In the genomic region with DNA sequence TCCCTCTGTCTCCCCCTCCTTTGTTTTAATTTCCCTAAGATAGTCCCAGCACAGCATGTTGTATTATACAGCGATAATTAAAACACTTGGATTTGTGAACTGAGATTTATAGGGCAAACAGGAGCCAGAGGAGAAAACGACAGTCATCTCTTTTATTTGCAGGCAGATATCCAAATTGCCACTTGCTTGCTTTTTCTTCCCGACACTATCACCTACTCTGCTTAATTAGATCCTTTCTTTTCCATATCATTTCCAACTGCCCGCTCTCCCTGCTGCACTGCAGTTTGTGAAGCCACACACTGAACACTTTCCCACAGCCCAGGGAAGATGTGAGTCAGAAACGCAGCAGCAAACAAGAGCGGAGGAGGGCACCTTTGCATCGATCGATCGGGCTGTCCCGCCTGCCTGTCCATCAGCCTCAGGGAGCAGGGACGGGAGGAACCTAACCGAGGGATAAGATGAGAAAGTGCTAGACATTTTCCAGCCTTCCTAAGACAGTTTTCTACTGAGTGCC, we compare ENCODE assay signal across 10 cellular contexts. TPM values are rescaled to one million over a fixed set of nuclear protein-coding genes. Genes with fewer than 3 reads are reported as not detected.
DNase-seq lines count a peak whose midpoint lies in the region; ATAC-seq and TF ChIP-seq lines count a peak whose summit lies in the region.
"Had no signal": no experiment of that assay in that cellular context is flagged by ENCODE, and none has a peak within 500 bp of the region (broad histone marks: within the 10 kb centered on the region; RNA-seq: fewer than 3 reads in every experiment).

No MANE protein-coding gene starts in this region.

- H3K36me3 ChIP-seq in A673 (ENCODE audit: insufficient read depth, low read length, poor library complexity, severe bottlenecking), result no peaks in the 10 kb centered on the region
- H3K36me3 ChIP-seq in naive thymus-derived CD4-positive, alpha-beta T cell (ENCODE audit: control insufficient read depth in 2 of 3, insufficient read depth in 3 of 3, low read length in 3 of 3), result no peaks in the 10 kb centered on the region

- DNase-seq in A673 (ENCODE audit: low spot score), result peak; percentile 47
- peak; percentile 43 for DNase-seq in HEK293T (ENCODE audit: extremely low spot score)
- DNase-seq in iris pigment epithelial cell (ENCODE audit: low read depth), result peak; percentile 88
- DNase-seq in NCI-H2171 (lab: John Stamatoyannopoulos, UW), result no peak
- no peak for DNase-seq in NCI-H82 treated with DMSO at 0.1 percent for 48 hours (lab: John Stamatoyannopoulos, UW; ENCODE audit: unreplicated experiment)
- DNase-seq in naive thymus-derived CD4-positive, alpha-beta T cell, result no peak
- DNase-seq: DND-41, erythroblast had no signal

- peaks cover 4% of the 10 kb centered on the region for H3K9me3 ChIP-seq in A673 (ENCODE audit: low read depth, low read length, poor library complexity, severe bottlenecking)
- H3K9me3 ChIP-seq in naive thymus-derived CD4-positive, alpha-beta T cell (ENCODE audit: control insufficient read depth in 2 of 3, low read length in 3 of 3), result no peaks in the 10 kb centered on the region

- peaks cover 75% of the 10 kb centered on the region for H3K4me1 ChIP-seq in A673 (ENCODE audit: insufficient read depth, low read length, poor library complexity, severe bottlenecking)
- H3K4me1 ChIP-seq in naive thymus-derived CD4-positive, alpha-beta T cell (ENCODE audit: control insufficient read depth in 2 of 2, insufficient read depth in 2 of 2, low read length in 2 of 2), result peaks cover 15 to 33% of the 10 kb centered on the region in 2 donors

- ATAC-seq in GM19467 (IDR thresholded peaks at IDR 0.05; ENCODE audit: unreplicated experiment), result no peak
- ATAC-seq in naive thymus-derived CD4-positive, alpha-beta T cell, result no peak

- H3K4me3 ChIP-seq in A673 (ENCODE audit: low read depth, low read length, poor library complexity, severe bottlenecking), result peak overlapping the region; percentile 4
- H3K4me3 ChIP-seq in naive thymus-derived CD4-positive, alpha-beta T cell (ENCODE audit: low read length), result no peak overlapping the region

- CTCF ChIA-PET in A673 (lab: Charles Lee) (no interaction called here), HEK293T (lab: Yijun Ruan, JAX) (no interaction called here)
- CTCF ChIA-PET in naive thymus-derived CD4-positive, alpha-beta T cell (lab: Charles Lee), result interaction anchor here (0.6 to 1.2 kb wide), 3 partner anchors 60 to 668 kb away, joined by 3 read pairs; no protein-coding TSS in a partner anchor

- H3K27ac Mint-ChIP-seq in naive thymus-derived CD4-positive, alpha-beta T cell, result peak overlapping the region in 1 of 9 donors; percentile 2

- H3K27ac ChIP-seq in A673 (ENCODE audit: low read depth, low read length, poor library complexity, severe bottlenecking) (peak overlapping the region; percentile 57), VCaP (peak overlapping the region; percentile 69)
- H3K27ac ChIP-seq in naive thymus-derived CD4-positive, alpha-beta T cell (ENCODE audit: low read depth, low read length), result no peak overlapping the region

- peaks cover 22 to 47% (median 43%) of the 10 kb centered on the region in 7 donors for H3K4me1 Mint-ChIP-seq in naive thymus-derived CD4-positive, alpha-beta T cell

- no peak for TF ChIP-seq CTCF in A673 (conservative IDR thresholded peaks at IDR 0.05; ENCODE audit: low read depth, low read length)
- TF ChIP-seq CTCF in VCaP (conservative IDR thresholded peaks at IDR 0.05), result no peak

- POLR2A ChIA-PET in A673 (lab: Charles Lee; ENCODE audit: low non-redundant PET) (no interaction called here), HEK293T (lab: Yijun Ruan, JAX) (no interaction called here)
- POLR2A ChIA-PET in naive thymus-derived CD4-positive, alpha-beta T cell (lab: Charles Lee), result interaction anchor here (1.2 kb wide), 1 partner anchor 36 kb away, joined by 3 read pairs; the partner anchor contains the start of gene SPRY4

- no peaks in the 10 kb centered on the region for H3K27me3 ChIP-seq in A673 (replicated peaks; ENCODE audit: insufficient read depth, low read depth, low read length, poor library complexity)
- H3K27me3 ChIP-seq in naive thymus-derived CD4-positive, alpha-beta T cell (ENCODE audit: control insufficient read depth in 2 of 2, insufficient read depth in 2 of 2, low read length in 2 of 2), result no peaks in the 10 kb centered on the region

- intact Hi-C loops in A673 (cut with micrococcal nuclease; ENCODE audit: unreplicated experiment), result no loop called here
- intact Hi-C loops in naive thymus-derived CD4-positive, alpha-beta T cell (cut with micrococcal nuclease), result no loop called here

- peaks cover 0 to 6% (median 0%) of the 10 kb centered on the region in 5 donors for H3K27me3 Mint-ChIP-seq in naive thymus-derived CD4-positive, alpha-beta T cell

- peaks cover 0 to 2% (median 0%) of the 10 kb centered on the region in 11 donors for H3K9me3 Mint-ChIP-seq in naive thymus-derived CD4-positive, alpha-beta T cell

- H3K36me3 Mint-ChIP-seq in naive thymus-derived CD4-positive, alpha-beta T cell, result no peaks in the 10 kb centered on the region

- BruUV-seq in A673 (replicated peaks; lab: Mats Ljungman, UMichigan), result no TSS peak

- no peak overlapping the region for H3K4me3 Mint-ChIP-seq in naive thymus-derived CD4-positive, alpha-beta T cell

TF ChIP-seq in HEK293T, 16 proteins besides CTCF, POLR2A, EP300 and RAD21:
- TF ChIP-seq HDGF (IDR thresholded peaks at IDR 0.05; ENCODE audit: borderline replicate concordance), result no peak
- no peak for TF ChIP-seq L3MBTL2 (conservative IDR thresholded peaks at IDR 0.05)
- no peak for TF ChIP-seq ELF4 (IDR thresholded peaks at IDR 0.05)
- no peak for TF ChIP-seq NFRKB (IDR thresholded peaks at IDR 0.05)
- no peak for TF ChIP-seq BHLHE40 (IDR thresholded peaks at IDR 0.05; ENCODE audit: borderline replicate concordance)
- no peak for TF ChIP-seq FOXM1 (IDR thresholded peaks at IDR 0.05; ENCODE audit: borderline replicate concordance)
- TF ChIP-seq, protein P1, sequence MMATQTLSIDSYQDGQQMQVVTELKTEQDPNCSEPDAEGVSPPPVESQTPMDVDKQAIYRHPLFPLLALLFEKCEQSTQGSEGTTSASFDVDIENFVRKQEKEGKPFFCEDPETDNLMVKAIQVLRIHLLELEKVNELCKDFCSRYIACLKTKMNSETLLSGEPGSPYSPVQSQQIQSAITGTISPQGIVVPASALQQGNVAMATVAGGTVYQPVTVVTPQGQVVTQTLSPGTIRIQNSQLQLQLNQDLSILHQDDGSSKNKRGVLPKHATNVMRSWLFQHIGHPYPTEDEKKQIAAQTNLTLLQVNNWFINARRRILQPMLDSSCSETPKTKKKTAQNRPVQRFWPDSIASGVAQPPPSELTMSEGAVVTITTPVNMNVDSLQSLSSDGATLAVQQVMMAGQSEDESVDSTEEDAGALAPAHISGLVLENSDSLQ (IDR thresholded peaks at IDR 0.05), result peak; percentile 91
- TF ChIP-seq FOXA1 (IDR thresholded peaks at IDR 0.05), result no peak

RNA-seq across cellular contexts. Expression of gene SPRY4, which starts 35.8 kb away (rescaled TPM):
- 35.5 and 35.6 TPM in 2 replicates for total RNA-seq in A673 (2021)
- under 1 TPM in 3 of 5 experiments, not detected in 2; 0.08 to 0.34 (median 0.11) TPM for total RNA-seq in naive thymus-derived CD4-positive, alpha-beta T cell
- polyA plus RNA-seq in naive thymus-derived CD4-positive, alpha-beta T cell, result not detected

Comparison
In these comparisons a context has a peak if more than half of its experiments do, and no peak if none do; other contexts are left out.
1. DNase-seq: peak in A673 (single experiment), HEK293T (single experiment) and iris pigment epithelial cell (single experiment); none in NCI-H2171 (single experiment), NCI-H82 treated with DMSO at 0.1 percent for 48 hours (single experiment) and naive thymus-derived CD4-positive, alpha-beta T cell (0 of 9).
2. RNA of gene SPRY4, which starts 35.8 kb away (total RNA-seq): 35.5 to 35.6 TPM in A673; 0.08 to 0.34 TPM in naive thymus-derived CD4-positive, alpha-beta T cell; every median in the first group is over 10 times any median in the second.